In the genomic region with DNA sequence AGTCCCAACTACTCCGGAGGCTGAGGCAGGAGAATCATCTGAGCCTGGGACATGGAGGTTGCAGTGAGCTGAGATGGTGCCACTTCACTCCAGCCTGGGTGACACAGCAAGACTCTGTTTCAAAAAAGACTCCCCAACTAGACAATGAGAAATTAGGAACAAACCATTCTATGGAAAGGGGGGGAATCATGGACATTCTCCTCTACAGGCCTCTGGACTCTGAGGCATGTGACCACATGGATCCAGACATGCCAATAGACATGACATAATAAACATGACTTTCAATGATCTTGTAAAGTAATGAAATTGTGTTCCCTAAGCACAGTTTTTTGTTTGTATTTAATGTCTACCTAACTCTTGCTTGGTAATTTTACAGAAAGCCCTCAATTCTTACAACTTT, we compare ENCODE assay signal across 33 cellular contexts.
"Had no signal": no experiment of that assay in that cellular context is flagged by ENCODE, and none has a peak within 500 bp of the region (broad histone marks: within the 10 kb centered on the region; RNA-seq: fewer than 3 reads in every experiment).

No MANE protein-coding gene starts in this region.

- H3K4me3 ChIP-seq: heart right ventricle, left lung, lower lobe of right lung, neural progenitor cell, psoas muscle, smooth muscle cell, upper lobe of left lung, vagina had no signal

- ATAC-seq: esophagus mucosa; heart right ventricle; left lung; lower lobe of right lung; natural killer cell; psoas muscle; stimulated activated memory B cell treated with anti-CD40 and anti-IgM and Interleukin-4, amounts not matched to agents 10 μg/mL and 1 μg/mL and 100 μg/mL, for 72 hours; stimulated activated naive CD8-positive, alpha-beta T cell treated with anti-CD3 and anti-CD28 coated beads, Interleukin-15, amount 100 ng/mL, for 72 hours had no signal

- DNase-seq: activated CD4-positive, alpha-beta T cell treated with anti-CD3 and anti-CD28 coated beads for 4 hours; activated CD4-positive, alpha-beta T cell treated with anti-CD3 and anti-CD28 coated beads, Interleukin-2, amount 50 U/mL, for 4 hours; activated effector memory CD4-positive, alpha-beta T cell treated with anti-CD3 and anti-CD28 coated beads, Interleukin-2, amount 50 U/mL, for 16 hours; activated naive CD4-positive, alpha-beta T cell treated with anti-CD3 and anti-CD28 coated beads, Interleukin-2, amount 50 U/mL, for 16 hours; activated T-cell treated with anti-CD3 and anti-CD28 coated beads, Interleukin-2, amount 50 U/mL, for 1 hour; amniotic stem cell; brain microvascular endothelial cell; caudate nucleus; cortex of kidney; endodermal cell; foreskin keratinocyte; heart right ventricle; left lung; lower lobe of right lung; mesendoderm; natural killer cell; occipital lobe; psoas muscle; stimulated activated CD4-positive, alpha-beta T cell treated with anti-CD3 and anti-CD28 coated beads, Interleukin-1b, Interleukin-23, amount 100 ng/mL, for 48 hours; stimulated activated CD4-positive, alpha-beta T cell treated with anti-CD3 and anti-CD28 coated beads, Interleukin-4, amount 100 ng/mL, for 4 hours; stimulated activated CD8-positive, alpha-beta memory T cell treated with anti-CD3 and anti-CD28 coated beads, Interleukin-4, amount 100 ng/mL, for 48 hours; stimulated activated naive CD8-positive, alpha-beta T cell treated with anti-CD3 and anti-CD28 coated beads, Interleukin-15, amount 100 ng/mL, for 72 hours; substantia nigra; upper lobe of left lung had no signal

- H3K27me3 ChIP-seq: brain microvascular endothelial cell, foreskin keratinocyte, neural progenitor cell, upper lobe of left lung, vagina had no signal

- H3K9ac ChIP-seq: neural progenitor cell, parathyroid adenoma had no signal

- H3K9me3 ChIP-seq: heart right ventricle, left lung, lower lobe of right lung, psoas muscle, upper lobe of left lung, vagina had no signal

- H3K27ac ChIP-seq: brain microvascular endothelial cell, foreskin keratinocyte, left lung, lower lobe of right lung, neural progenitor cell, parathyroid adenoma, psoas muscle, upper lobe of left lung, vagina, VCaP had no signal

- H3K4me1 ChIP-seq: left lung, lower lobe of right lung, upper lobe of left lung, vagina had no signal

- H3K36me3 ChIP-seq: brain microvascular endothelial cell, heart right ventricle, left lung, lower lobe of right lung, neural progenitor cell, upper lobe of left lung, vagina had no signal

- H2AFZ ChIP-seq: neural progenitor cell, parathyroid adenoma had no signal

- FAIRE-seq: astrocyte, islet of Langerhans had no signal

- H3K4me2 ChIP-seq: neural progenitor cell had no signal
